In the genomic region with DNA sequence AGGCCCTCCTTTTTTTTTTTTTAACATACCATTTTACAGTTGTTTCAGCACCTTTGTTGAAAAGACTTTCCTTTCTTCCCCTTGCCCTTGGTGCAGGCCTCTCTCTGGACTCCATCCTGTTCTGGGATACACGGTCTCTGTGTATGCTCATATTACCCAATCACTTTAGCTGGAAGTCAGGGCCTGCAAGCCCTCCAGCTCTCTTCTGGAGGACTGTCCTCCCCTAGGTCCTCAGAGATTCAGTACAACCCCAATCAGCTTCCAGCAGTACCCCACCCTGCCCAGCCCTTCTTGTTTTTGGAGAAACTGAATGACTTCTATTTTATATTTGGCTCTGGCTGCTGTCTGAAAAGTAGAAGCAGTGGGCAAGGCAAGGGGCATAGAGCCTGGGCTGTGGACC, we compare ENCODE assay signal across 28 cellular contexts.
"Had no signal": no experiment of that assay in that cellular context is flagged by ENCODE, and none has a peak within 500 bp of the region (broad histone marks: within the 10 kb centered on the region; RNA-seq: fewer than 3 reads in every experiment).

No MANE protein-coding gene starts in this region.

- H3K9me3 Mint-ChIP-seq: stimulated activated naive CD8-positive, alpha-beta T cell treated with anti-CD3 and anti-CD28 coated beads, Interleukin-15, Interleukin-2, amounts not matched to agents 100 ng/mL and 50 ng/mL, for 24 hours had no signal

- H3K4me1 ChIP-seq: lower lobe of right lung, pancreas, prostate gland, right lobe of liver, suprapubic skin, tibial artery, upper lobe of right lung had no signal

- H3K36me3 Mint-ChIP-seq: naive thymus-derived CD8-positive, alpha-beta T cell had no signal

- H3K36me3 ChIP-seq: lower lobe of right lung, pancreas, prostate gland, right lobe of liver, suprapubic skin, thoracic aorta, tibial artery, upper lobe of right lung had no signal

- H3K27me3 ChIP-seq: pancreas, right lobe of liver, suprapubic skin, tibial artery, upper lobe of right lung had no signal

- H3K27ac ChIP-seq: lower lobe of right lung, pancreas, prostate gland, right lobe of liver, suprapubic skin, thoracic aorta, tibial artery, upper lobe of right lung had no signal

- H3K27ac Mint-ChIP-seq: stimulated activated naive CD8-positive, alpha-beta T cell treated with anti-CD3 and anti-CD28 coated beads, Interleukin-15, Interleukin-2, amounts not matched to agents 100 ng/mL and 50 ng/mL, for 24 hours had no signal

- DNase-seq: head of caudate nucleus; hippocampal formation; kidney glomerular epithelial cell; left cardiac atrium; lower lobe of right lung; mammary epithelial cell; mesenchymal stem cell; naive thymus-derived CD8-positive, alpha-beta T cell; nucleus accumbens; pancreas; posterior cingulate gyrus; retina; right lobe of liver; stimulated activated CD4-positive, alpha-beta T cell treated with anti-CD3 and anti-CD28 coated beads, Interleukin-12 subunit alpha, Interleukin-12 subunit beta, amount 100 ng/mL, for 4 hours; stimulated activated CD4-positive, alpha-beta T cell treated with anti-CD3 and anti-CD28 coated beads, Interleukin-15, amount 100 ng/mL, for 24 hours; stimulated activated CD4-positive, alpha-beta T cell treated with anti-CD3 and anti-CD28 coated beads, Interleukin-2, amount 100 ng/mL, for 24 hours; stimulated activated CD4-positive, alpha-beta T cell treated with anti-CD3 and anti-CD28 coated beads, Interleukin-4, amount 100 ng/mL, for 1 hour; stimulated activated naive CD4-positive, alpha-beta T cell; tibial artery; trophoblast cell; upper lobe of right lung had no signal

- H3K9me3 ChIP-seq: lower lobe of right lung, pancreas, prostate gland, right lobe of liver, suprapubic skin, tibial artery, upper lobe of right lung had no signal

- H3K4me1 Mint-ChIP-seq: naive thymus-derived CD8-positive, alpha-beta T cell had no signal

- ATAC-seq: left lobe of liver; lower lobe of right lung; naive thymus-derived CD8-positive, alpha-beta T cell; pancreas; right lobe of liver; upper lobe of right lung had no signal

- H3K4me3 Mint-ChIP-seq: naive thymus-derived CD8-positive, alpha-beta T cell; neural crest cell; stimulated activated naive CD8-positive, alpha-beta T cell treated with anti-CD3 and anti-CD28 coated beads, Interleukin-15, Interleukin-2, amounts not matched to agents 100 ng/mL and 50 ng/mL, for 24 hours had no signal

- H3K4me3 ChIP-seq: lower lobe of right lung, pancreas, prostate gland, right lobe of liver, skin epidermis, suprapubic skin, thoracic aorta, tibial artery, upper lobe of right lung had no signal
